17 cellular contexts compared by ENCODE assay signal in the genomic region with DNA sequence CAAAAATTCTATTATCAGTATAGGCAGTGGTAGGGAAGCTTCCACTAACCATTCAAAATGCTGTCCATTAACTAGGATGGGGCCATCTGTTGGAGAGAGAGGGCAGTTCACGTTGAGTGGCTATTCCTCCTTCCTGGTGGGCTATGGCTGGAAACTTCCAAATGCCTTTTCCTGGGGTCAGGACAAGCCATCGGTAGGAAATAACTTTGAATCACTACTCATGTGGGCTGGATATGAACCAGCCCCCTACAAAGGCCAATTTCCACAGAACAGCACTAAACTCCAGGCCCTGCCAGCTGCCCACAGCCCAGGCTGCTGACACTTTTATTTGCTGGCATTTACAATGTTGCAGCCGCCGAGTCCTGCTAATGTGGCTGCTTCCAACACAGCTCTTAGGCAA.
DNase-seq lines count a peak whose midpoint lies in the region; ATAC-seq and TF ChIP-seq lines count a peak whose summit lies in the region.
"Had no signal": no experiment of that assay in that cellular context is flagged by ENCODE, and none has a peak within 500 bp of the region (broad histone marks: within the 10 kb centered on the region; RNA-seq: fewer than 3 reads in every experiment).

No MANE protein-coding gene starts in this region.

- TF ChIP-seq CTCF in DND-41 (IDR thresholded peaks at IDR 0.05; ENCODE audit: borderline replicate concordance, extremely low read depth, low read length, poor library complexity, severe bottlenecking), result peak; percentile 10
- TF ChIP-seq CTCF in HL-60 (IDR thresholded peaks at IDR 0.05; ENCODE audit: insufficient read depth, low read length), result peak; percentile 1
- TF ChIP-seq CTCF in WERI-Rb-1 (IDR thresholded peaks at IDR 0.05; ENCODE audit: low read depth, low read length), result peak; percentile 51

- H3K9me3 ChIP-seq in DND-41 (ENCODE audit: insufficient read depth, low read length, severe bottlenecking) (no peaks in the 10 kb centered on the region), WERI-Rb-1 (ENCODE audit: severe bottlenecking) (no peaks in the 10 kb centered on the region)
- H3K9me3 ChIP-seq: BLaER1 had no signal

- no peaks in the 10 kb centered on the region for H3K79me2 ChIP-seq in DND-41 (ENCODE audit: insufficient read depth, low read length)

- ATAC-seq in DND-41 (ENCODE audit: insufficient read depth, low read depth) (no peak), HG02678 (IDR thresholded peaks at IDR 0.05; ENCODE audit: unreplicated experiment) (no peak), HG03139 (IDR thresholded peaks at IDR 0.05; ENCODE audit: unreplicated experiment) (no peak), HG02852 (IDR thresholded peaks at IDR 0.05; ENCODE audit: unreplicated experiment) (no peak)
- ATAC-seq: stimulated activated naive CD8-positive, alpha-beta T cell treated with anti-CD3 and anti-CD28 coated beads, Interleukin-15, amount 100 ng/mL, for 72 hours had no signal

- H3K4me1 ChIP-seq in DND-41 (ENCODE audit: insufficient read depth, low read length), result no peaks in the 10 kb centered on the region
- H3K4me1 ChIP-seq: BLaER1 had no signal

- H3K4me3 ChIP-seq in DND-41 (ENCODE audit: low read depth in 1 of 2, low read length in 2 of 2) (no peak overlapping the region), HL-60 (replicated peaks; ENCODE audit: insufficient read depth, low read length) (no peak overlapping the region), WERI-Rb-1 (ENCODE audit: low read depth, low read length) (no peak overlapping the region)
- H3K4me3 ChIP-seq: BLaER1 had no signal

- H3K27ac ChIP-seq in DND-41 (ENCODE audit: low read length) (no peak overlapping the region), HL-60 (replicated peaks) (no peak overlapping the region), WERI-Rb-1 (no peak overlapping the region)
- H3K27ac ChIP-seq: BLaER1 had no signal

- H2AFZ ChIP-seq in DND-41 (ENCODE audit: low read depth, low read length), result no peak overlapping the region

- no peaks in the 10 kb centered on the region for H4K20me1 ChIP-seq in DND-41 (ENCODE audit: insufficient read depth, low read length)
- H4K20me1 ChIP-seq: BLaER1 had no signal

- DNase-seq in DND-41, result no peak
- no peak for DNase-seq in HL-60 (ENCODE audit: low read depth in 1 of 2, low spot score in 1 of 2)
- DNase-seq in WERI-Rb-1, result peak; percentile 24
- DNase-seq in left kidney (ENCODE audit: low read depth, low spot score), result peak; percentile 37
- no peak for DNase-seq in MV-4-11 (lab: John Stamatoyannopoulos, UW)
- DNase-seq: activated CD4-positive, CD25-positive, alpha-beta regulatory T cell treated with anti-CD3 and anti-CD28 coated beads, Interleukin-2, amount 50 U/mL, for 72 hours; activated T-cell treated with anti-CD3 and anti-CD28 coated beads, Interleukin-2, amount 50 U/mL, for 48 hours; hypothalamus; mesenchymal stem cell; NCI-H1105 treated with DMSO at 0.1 percent for 48 hours; NK-92 treated with Interleukin-12 subunit alpha and Interleukin-12 subunit beta, amount 100 ng/mL, for 24 hours; stimulated activated CD4-positive, alpha-beta T cell treated with anti-CD3 and anti-CD28 coated beads, Interleukin-4, amount 100 ng/mL, for 24 hours; stimulated activated naive CD8-positive, alpha-beta T cell treated with anti-CD3 and anti-CD28 coated beads, Interleukin-15, amount 100 ng/mL, for 72 hours had no signal

- H3K4me2 ChIP-seq in DND-41 (ENCODE audit: insufficient read depth, low read length), result no peak overlapping the region
- H3K4me2 ChIP-seq: BLaER1 had no signal

- H3K36me3 ChIP-seq in DND-41 (ENCODE audit: insufficient read depth, low read length), result no peaks in the 10 kb centered on the region
- no peaks in the 10 kb centered on the region for H3K36me3 ChIP-seq in WERI-Rb-1
- H3K36me3 ChIP-seq: BLaER1 had no signal

- H3K27me3 ChIP-seq in DND-41 (ENCODE audit: insufficient read depth, low read length, poor library complexity) (peaks cover 2% of the 10 kb centered on the region), HL-60 (ENCODE audit: insufficient read depth, poor library complexity, severe bottlenecking) (no peaks in the 10 kb centered on the region), WERI-Rb-1 (ENCODE audit: insufficient read depth, low read depth, severe bottlenecking) (no peaks in the 10 kb centered on the region)
- H3K27me3 ChIP-seq: BLaER1 had no signal

- H3K9ac ChIP-seq in DND-41 (ENCODE audit: low read depth, low read length), result no peak overlapping the region
- H3K9ac ChIP-seq: BLaER1 had no signal

Comparison
In these comparisons a context has a peak if more than half of its experiments do, and no peak if none do; other contexts are left out.
1. DNase-seq: peak in WERI-Rb-1 (single experiment) and left kidney (single experiment); none in DND-41 (single experiment), HL-60 (0 of 2) and MV-4-11 (single experiment).
2. CTCF ChIP-seq: peak in every context shown above with its lines; median percentile 51 in WERI-Rb-1; 10 in DND-41; 1 in HL-60.